Comparison of ENCODE assay signal across 1 cellular context in the genomic region with DNA sequence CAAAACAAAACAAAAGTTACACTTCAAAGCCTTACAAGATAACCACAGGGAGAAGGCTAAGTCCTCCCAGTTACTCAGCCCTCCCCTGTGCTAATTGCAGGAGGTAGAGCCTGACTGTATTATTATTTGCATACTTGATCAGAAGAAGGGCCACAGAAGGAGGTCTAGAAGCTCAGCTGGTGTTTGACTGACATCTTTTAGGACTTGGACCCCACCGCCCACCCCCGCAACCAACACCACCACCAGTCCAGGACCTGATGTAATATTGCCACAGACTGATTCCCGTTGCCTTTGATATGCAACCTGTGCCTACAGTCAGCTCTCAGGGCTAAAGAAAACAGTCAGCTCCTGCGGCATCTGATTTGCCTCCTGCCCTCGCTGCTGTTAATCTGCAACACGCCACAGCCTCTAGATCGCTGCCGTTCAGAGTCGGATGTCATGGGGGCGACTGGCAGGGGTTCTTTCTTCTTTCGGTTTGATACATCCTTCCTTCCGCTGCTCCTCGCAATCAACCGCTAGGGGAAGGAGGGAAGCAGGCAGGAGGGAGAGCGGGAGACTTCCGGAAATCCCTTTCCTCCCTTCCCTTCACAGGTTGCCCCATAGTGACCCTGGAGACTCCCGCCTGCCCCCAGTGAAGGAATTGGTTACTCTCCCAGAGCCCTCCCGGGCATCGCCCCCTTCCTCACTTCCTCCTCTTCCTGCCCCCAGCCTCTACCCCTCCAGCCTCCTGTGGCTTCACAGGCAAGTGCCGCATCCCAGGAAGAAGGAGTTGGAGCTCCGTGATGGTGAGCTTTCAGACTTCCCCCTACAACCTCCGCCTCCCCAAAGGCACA.
TF ChIP-seq lines count a peak whose summit lies in the region.

No MANE protein-coding gene starts in this region.

TF ChIP-seq in GM12878, 131 proteins besides CTCF, POLR2A, EP300 and RAD21 (continued from another document and continues in another):
- TF ChIP-seq SPI1 (IDR thresholded peaks at IDR 0.05; ENCODE audit: borderline replicate concordance, insufficient read depth, low read depth, low read length) (peak; percentile 54), POLR2AphosphoS2 (IDR thresholded peaks at IDR 0.05; ENCODE audit: low read depth, low read length) (peak; percentile 53; the same call in 1 of the 2 replicates), WRNIP1 (IDR thresholded peaks at IDR 0.05; ENCODE audit: borderline replicate concordance, low read depth, low read length) (0 out of 2 replicates have a peak, but pooled peaks have one; percentile 19), RAD51 (IDR thresholded peaks at IDR 0.05) (no peak), CREB1 (IDR thresholded peaks at IDR 0.05; ENCODE audit: low read depth) (peak; percentile 54; the same call in 1 of the 2 replicates), CBFB (IDR thresholded peaks at IDR 0.05; ENCODE audit: low read depth) (peak; percentile 78), SRF (IDR thresholded peaks at IDR 0.05; ENCODE audit: low read depth in 2 of 2, low read length in 2 of 2) (0 out of 4 replicates have a peak, but pooled peaks of 1 of the 2 experiments have one; percentile 22), STAT3 (IDR thresholded peaks at IDR 0.05; ENCODE audit: low read depth, low read length) (no peak), POU2F2 (IDR thresholded peaks at IDR 0.05; ENCODE audit: borderline replicate concordance, low read depth, low read length) (peak; percentile 83; the same call in 2 of the 3 replicates), CHD1 (IDR thresholded peaks at IDR 0.05; ENCODE audit: low read depth, low read length) (0 out of 2 replicates have a peak, but pooled peaks have one; percentile 22), EED (IDR thresholded peaks at IDR 0.05; ENCODE audit: low read depth) (peak; percentile 100), ETV6 (conservative IDR thresholded peaks at IDR 0.05 in 1 of 2, IDR thresholded peaks at IDR 0.05 in 1 of 2; ENCODE audit: borderline replicate concordance in 1 of 2, low read depth in 1 of 2) (peak in 1 of 2 experiments; percentile 100; a peak in 2 of 4 replicates), GABPA (IDR thresholded peaks at IDR 0.05; ENCODE audit: low read depth) (peak; percentile 66), RELA (IDR thresholded peaks at IDR 0.05; ENCODE audit: borderline replicate concordance, partially characterized antibody) (peak; percentile 8), ZNF384 (IDR thresholded peaks at IDR 0.05; ENCODE audit: borderline replicate concordance, low read depth, low read length) (no peak), ASH2L (IDR thresholded peaks at IDR 0.05; ENCODE audit: borderline replicate concordance, low read depth) (no peak), IRF4 (IDR thresholded peaks at IDR 0.05; ENCODE audit: low read depth, low read length) (peak; percentile 61; the same call in 1 of the 2 replicates), EGR1 (IDR thresholded peaks at IDR 0.05; ENCODE audit: borderline replicate concordance in 1 of 2, low read depth in 2 of 2, low read length in 2 of 2) (peak in 1 of 2 experiments; percentile 54; a peak in 2 of 3 replicates), MTA3 (IDR thresholded peaks at IDR 0.05; ENCODE audit: borderline replicate concordance, low read length) (peak; percentile 95), NBN (IDR thresholded peaks at IDR 0.05) (peak; percentile 79), TCF7 (IDR thresholded peaks at IDR 0.05; ENCODE audit: borderline replicate concordance) (no peak; the same call in 1 of the 2 replicates), TAF1 (IDR thresholded peaks at IDR 0.05; ENCODE audit: borderline replicate concordance, low read depth, low read length) (no peak; the same call in 1 of the 2 replicates), SP1 (IDR thresholded peaks at IDR 0.05; ENCODE audit: low read depth, low read length) (peak; percentile 20), CBX5 (IDR thresholded peaks at IDR 0.05; ENCODE audit: low read depth) (0 out of 2 replicates have a peak, but pooled peaks have one; percentile 76), IKZF1 (conservative IDR thresholded peaks at IDR 0.05) (peak; percentile 99), TCF12 (IDR thresholded peaks at IDR 0.05; ENCODE audit: low read depth, low read length) (no peak), KLF5 (IDR thresholded peaks at IDR 0.05; ENCODE audit: partially characterized antibody) (no peak), IKZF2 (IDR thresholded peaks at IDR 0.05) (peak; percentile 95), TBL1XR1 (IDR thresholded peaks at IDR 0.05; ENCODE audit: low read depth, low read length) (peak; percentile 77; the same call in 1 of the 2 replicates), NFXL1 (IDR thresholded peaks at IDR 0.05; ENCODE audit: borderline replicate concordance) (no peak), RCOR1 (conservative IDR thresholded peaks at IDR 0.05; ENCODE audit: low read depth, low read length) (0 out of 2 replicates have a peak, but pooled peaks have one; percentile 14), SMC3 (IDR thresholded peaks at IDR 0.05; ENCODE audit: borderline replicate concordance, low read length) (peak; percentile 14; the same call in 1 of the 2 replicates), CREM (IDR thresholded peaks at IDR 0.05; ENCODE audit: low read depth) (0 out of 2 replicates have a peak, but pooled peaks have one; percentile 34), ZNF207 (IDR thresholded peaks at IDR 0.05; ENCODE audit: borderline replicate concordance) (no peak), MYB (IDR thresholded peaks at IDR 0.05; ENCODE audit: borderline replicate concordance, low read depth, low read length) (no peak), SMAD5 (IDR thresholded peaks at IDR 0.05; ENCODE audit: low read depth) (no peak), POLR2AphosphoS5 (IDR thresholded peaks at IDR 0.05; ENCODE audit: low read length) (peak; percentile 86), ATF7 (IDR thresholded peaks at IDR 0.05; ENCODE audit: low read depth) (peak; percentile 72), PAX8 (IDR thresholded peaks at IDR 0.05) (no peak), LARP7 (IDR thresholded peaks at IDR 0.05) (peak; percentile 52; the same call in 1 of the 2 replicates), BACH1 (IDR thresholded peaks at IDR 0.05; ENCODE audit: borderline replicate concordance) (0 out of 2 replicates have a peak, but pooled peaks have one; percentile 29), DPF2 (IDR thresholded peaks at IDR 0.05) (peak; percentile 63; the same call in 1 of the 2 replicates), FOXM1 (IDR thresholded peaks at IDR 0.05; ENCODE audit: low read depth, low read length) (peak; percentile 76; the same call in 1 of the 2 replicates), EZH2 (IDR thresholded peaks at IDR 0.05; ENCODE audit: borderline replicate concordance, control insufficient read depth, low read depth, low read length) (no peak), BCL11A (IDR thresholded peaks at IDR 0.05; ENCODE audit: low read depth, low read length) (peak; percentile 51; the same call in 1 of the 2 replicates)
- TF ChIP-seq, protein P1, sequence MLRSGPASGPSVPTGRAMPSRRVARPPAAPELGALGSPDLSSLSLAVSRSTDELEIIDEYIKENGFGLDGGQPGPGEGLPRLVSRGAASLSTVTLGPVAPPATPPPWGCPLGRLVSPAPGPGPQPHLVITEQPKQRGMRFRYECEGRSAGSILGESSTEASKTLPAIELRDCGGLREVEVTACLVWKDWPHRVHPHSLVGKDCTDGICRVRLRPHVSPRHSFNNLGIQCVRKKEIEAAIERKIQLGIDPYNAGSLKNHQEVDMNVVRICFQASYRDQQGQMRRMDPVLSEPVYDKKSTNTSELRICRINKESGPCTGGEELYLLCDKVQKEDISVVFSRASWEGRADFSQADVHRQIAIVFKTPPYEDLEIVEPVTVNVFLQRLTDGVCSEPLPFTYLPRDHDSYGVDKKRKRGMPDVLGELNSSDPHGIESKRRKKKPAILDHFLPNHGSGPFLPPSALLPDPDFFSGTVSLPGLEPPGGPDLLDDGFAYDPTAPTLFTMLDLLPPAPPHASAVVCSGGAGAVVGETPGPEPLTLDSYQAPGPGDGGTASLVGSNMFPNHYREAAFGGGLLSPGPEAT (IDR thresholded peaks at IDR 0.05; ENCODE audit: low read depth), result peak; percentile 86
- TF ChIP-seq, protein P2, sequence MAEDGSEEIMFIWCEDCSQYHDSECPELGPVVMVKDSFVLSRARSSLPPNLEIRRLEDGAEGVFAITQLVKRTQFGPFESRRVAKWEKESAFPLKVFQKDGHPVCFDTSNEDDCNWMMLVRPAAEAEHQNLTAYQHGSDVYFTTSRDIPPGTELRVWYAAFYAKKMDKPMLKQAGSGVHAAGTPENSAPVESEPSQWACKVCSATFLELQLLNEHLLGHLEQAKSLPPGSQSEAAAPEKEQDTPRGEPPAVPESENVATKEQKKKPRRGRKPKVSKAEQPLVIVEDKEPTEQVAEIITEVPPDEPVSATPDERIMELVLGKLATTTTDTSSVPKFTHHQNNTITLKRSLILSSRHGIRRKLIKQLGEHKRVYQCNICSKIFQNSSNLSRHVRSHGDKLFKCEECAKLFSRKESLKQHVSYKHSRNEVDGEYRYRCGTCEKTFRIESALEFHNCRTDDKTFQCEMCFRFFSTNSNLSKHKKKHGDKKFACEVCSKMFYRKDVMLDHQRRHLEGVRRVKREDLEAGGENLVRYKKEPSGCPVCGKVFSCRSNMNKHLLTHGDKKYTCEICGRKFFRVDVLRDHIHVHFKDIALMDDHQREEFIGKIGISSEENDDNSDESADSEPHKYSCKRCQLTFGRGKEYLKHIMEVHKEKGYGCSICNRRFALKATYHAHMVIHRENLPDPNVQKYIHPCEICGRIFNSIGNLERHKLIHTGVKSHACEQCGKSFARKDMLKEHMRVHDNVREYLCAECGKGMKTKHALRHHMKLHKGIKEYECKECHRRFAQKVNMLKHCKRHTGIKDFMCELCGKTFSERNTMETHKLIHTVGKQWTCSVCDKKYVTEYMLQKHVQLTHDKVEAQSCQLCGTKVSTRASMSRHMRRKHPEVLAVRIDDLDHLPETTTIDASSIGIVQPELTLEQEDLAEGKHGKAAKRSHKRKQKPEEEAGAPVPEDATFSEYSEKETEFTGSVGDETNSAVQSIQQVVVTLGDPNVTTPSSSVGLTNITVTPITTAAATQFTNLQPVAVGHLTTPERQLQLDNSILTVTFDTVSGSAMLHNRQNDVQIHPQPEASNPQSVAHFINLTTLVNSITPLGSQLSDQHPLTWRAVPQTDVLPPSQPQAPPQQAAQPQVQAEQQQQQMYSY (CRISPR knock-in tag; IDR thresholded peaks at IDR 0.05), result no peak
- TF ChIP-seq, protein P3, sequence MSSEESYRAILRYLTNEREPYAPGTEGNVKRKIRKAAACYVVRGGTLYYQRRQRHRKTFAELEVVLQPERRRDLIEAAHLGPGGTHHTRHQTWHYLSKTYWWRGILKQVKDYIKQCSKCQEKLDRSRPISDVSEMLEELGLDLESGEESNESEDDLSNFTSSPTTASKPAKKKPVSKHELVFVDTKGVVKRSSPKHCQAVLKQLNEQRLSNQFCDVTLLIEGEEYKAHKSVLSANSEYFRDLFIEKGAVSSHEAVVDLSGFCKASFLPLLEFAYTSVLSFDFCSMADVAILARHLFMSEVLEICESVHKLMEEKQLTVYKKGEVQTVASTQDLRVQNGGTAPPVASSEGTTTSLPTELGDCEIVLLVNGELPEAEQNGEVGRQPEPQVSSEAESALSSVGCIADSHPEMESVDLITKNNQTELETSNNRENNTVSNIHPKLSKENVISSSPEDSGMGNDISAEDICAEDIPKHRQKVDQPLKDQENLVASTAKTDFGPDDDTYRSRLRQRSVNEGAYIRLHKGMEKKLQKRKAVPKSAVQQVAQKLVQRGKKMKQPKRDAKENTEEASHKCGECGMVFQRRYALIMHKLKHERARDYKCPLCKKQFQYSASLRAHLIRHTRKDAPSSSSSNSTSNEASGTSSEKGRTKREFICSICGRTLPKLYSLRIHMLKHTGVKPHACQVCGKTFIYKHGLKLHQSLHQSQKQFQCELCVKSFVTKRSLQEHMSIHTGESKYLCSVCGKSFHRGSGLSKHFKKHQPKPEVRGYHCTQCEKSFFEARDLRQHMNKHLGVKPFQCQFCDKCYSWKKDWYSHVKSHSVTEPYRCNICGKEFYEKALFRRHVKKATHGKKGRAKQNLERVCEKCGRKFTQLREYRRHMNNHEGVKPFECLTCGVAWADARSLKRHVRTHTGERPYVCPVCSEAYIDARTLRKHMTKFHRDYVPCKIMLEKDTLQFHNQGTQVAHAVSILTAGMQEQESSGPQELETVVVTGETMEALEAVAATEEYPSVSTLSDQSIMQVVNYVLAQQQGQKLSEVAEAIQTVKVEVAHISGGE (CRISPR knock-in tag; IDR thresholded peaks at IDR 0.05), result no peak
- TF ChIP-seq, protein P4, sequence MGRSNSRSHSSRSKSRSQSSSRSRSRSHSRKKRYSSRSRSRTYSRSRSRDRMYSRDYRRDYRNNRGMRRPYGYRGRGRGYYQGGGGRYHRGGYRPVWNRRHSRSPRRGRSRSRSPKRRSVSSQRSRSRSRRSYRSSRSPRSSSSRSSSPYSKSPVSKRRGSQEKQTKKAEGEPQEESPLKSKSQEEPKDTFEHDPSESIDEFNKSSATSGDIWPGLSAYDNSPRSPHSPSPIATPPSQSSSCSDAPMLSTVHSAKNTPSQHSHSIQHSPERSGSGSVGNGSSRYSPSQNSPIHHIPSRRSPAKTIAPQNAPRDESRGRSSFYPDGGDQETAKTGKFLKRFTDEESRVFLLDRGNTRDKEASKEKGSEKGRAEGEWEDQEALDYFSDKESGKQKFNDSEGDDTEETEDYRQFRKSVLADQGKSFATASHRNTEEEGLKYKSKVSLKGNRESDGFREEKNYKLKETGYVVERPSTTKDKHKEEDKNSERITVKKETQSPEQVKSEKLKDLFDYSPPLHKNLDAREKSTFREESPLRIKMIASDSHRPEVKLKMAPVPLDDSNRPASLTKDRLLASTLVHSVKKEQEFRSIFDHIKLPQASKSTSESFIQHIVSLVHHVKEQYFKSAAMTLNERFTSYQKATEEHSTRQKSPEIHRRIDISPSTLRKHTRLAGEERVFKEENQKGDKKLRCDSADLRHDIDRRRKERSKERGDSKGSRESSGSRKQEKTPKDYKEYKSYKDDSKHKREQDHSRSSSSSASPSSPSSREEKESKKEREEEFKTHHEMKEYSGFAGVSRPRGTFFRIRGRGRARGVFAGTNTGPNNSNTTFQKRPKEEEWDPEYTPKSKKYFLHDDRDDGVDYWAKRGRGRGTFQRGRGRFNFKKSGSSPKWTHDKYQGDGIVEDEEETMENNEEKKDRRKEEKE (IDR thresholded peaks at IDR 0.05), result no peak
- TF ChIP-seq, protein P5, sequence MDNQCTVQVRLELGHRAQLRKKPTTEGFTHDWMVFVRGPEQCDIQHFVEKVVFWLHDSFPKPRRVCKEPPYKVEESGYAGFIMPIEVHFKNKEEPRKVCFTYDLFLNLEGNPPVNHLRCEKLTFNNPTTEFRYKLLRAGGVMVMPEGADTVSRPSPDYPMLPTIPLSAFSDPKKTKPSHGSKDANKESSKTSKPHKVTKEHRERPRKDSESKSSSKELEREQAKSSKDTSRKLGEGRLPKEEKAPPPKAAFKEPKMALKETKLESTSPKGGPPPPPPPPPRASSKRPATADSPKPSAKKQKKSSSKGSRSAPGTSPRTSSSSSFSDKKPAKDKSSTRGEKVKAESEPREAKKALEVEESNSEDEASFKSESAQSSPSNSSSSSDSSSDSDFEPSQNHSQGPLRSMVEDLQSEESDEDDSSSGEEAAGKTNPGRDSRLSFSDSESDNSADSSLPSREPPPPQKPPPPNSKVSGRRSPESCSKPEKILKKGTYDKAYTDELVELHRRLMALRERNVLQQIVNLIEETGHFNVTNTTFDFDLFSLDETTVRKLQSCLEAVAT (IDR thresholded peaks at IDR 0.05), result peak; percentile 37; the same call in 1 of the 2 replicates
- TF ChIP-seq, protein P6, sequence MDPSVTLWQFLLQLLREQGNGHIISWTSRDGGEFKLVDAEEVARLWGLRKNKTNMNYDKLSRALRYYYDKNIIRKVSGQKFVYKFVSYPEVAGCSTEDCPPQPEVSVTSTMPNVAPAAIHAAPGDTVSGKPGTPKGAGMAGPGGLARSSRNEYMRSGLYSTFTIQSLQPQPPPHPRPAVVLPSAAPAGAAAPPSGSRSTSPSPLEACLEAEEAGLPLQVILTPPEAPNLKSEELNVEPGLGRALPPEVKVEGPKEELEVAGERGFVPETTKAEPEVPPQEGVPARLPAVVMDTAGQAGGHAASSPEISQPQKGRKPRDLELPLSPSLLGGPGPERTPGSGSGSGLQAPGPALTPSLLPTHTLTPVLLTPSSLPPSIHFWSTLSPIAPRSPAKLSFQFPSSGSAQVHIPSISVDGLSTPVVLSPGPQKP (IDR thresholded peaks at IDR 0.05; ENCODE audit: low read depth, low read length), result peak; percentile 57; the same call in 1 of the 2 replicates
